In genomic region chr3:192366916-192367315, GRCh38 we compare ENCODE assay signal across 23 cellular contexts.
"Had no signal": no experiment of that assay in that cellular context is flagged by ENCODE, and none has a peak within 500 bp of the region (broad histone marks: within the 10 kb centered on the region; RNA-seq: fewer than 3 reads in every experiment).

No MANE protein-coding gene starts in this region.

- H3K27ac ChIP-seq: dorsolateral prefrontal cortex, gastrocnemius medialis, lower lobe of right lung, prostate gland, right atrium auricular region, thoracic aorta, tibial nerve, upper lobe of left lung had no signal

- DNase-seq: dorsolateral prefrontal cortex; effector CD4-positive, alpha-beta T cell; foreskin fibroblast; gastrocnemius medialis; head of caudate nucleus; kidney; left cardiac atrium; left ventricle myocardium superior; lower lobe of right lung; naive thymus-derived CD8-positive, alpha-beta T cell; nephron progenitor cell; nucleus accumbens; stimulated activated CD4-positive, alpha-beta T cell treated with anti-CD3 and anti-CD28 coated beads, Interleukin-12 subunit alpha, Interleukin-12 subunit beta, amount 100 ng/mL, for 4 hours; stimulated activated CD4-positive, alpha-beta T cell treated with anti-CD3 and anti-CD28 coated beads, Interleukin-1b, Interleukin-23, amount 100 ng/mL, for 48 hours; stimulated activated CD4-positive, alpha-beta T cell treated with anti-CD3 and anti-CD28 coated beads, Interleukin-4, amount 100 ng/mL, for 1 hour; upper lobe of left lung had no signal

- H3K27me3 ChIP-seq: right atrium auricular region, tibial nerve, upper lobe of left lung had no signal

- H3K36me3 ChIP-seq: gastrocnemius medialis, lower lobe of right lung, prostate gland, right atrium auricular region, thoracic aorta, tibial nerve, upper lobe of left lung had no signal

- ATAC-seq: gastrocnemius medialis; lower lobe of right lung; naive thymus-derived CD8-positive, alpha-beta T cell; sciatic nerve; stimulated activated memory B cell treated with anti-CD40 and anti-IgM and Interleukin-4, amounts not matched to agents 10 μg/mL and 1 μg/mL and 100 μg/mL, for 72 hours had no signal

- H3K4me3 ChIP-seq: dorsolateral prefrontal cortex, gastrocnemius medialis, lower lobe of right lung, prostate gland, right atrium auricular region, smooth muscle cell, thoracic aorta, tibial nerve, upper lobe of left lung had no signal

- H3K4me1 ChIP-seq: gastrocnemius medialis, lower lobe of right lung, prostate gland, tibial nerve, upper lobe of left lung had no signal

- H3K9me3 ChIP-seq: gastrocnemius medialis, lower lobe of right lung, prostate gland, right atrium auricular region, thoracic aorta, tibial nerve, upper lobe of left lung had no signal
